In the genomic region with DNA sequence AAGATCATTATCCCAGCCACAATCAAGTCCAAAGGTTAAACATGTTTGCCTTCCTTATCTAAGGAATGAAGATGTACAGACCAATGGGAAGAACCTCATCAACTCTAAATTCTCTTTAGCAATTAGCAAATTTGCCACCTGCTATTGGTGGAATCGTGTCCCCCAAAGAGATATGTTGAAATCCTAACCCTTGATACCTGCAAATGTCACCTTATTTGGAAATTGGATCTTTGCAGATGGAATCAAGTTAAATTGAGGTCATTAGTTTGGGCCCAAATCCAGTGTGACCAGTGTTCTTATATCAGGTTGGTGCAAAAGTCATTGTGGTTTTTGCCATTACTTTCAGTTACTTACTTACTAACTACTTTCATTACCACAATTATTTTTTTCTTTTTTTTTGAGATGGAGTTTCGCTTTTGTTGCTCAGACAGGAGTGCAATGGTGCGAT, we compare ENCODE assay signal across 14 cellular contexts. TPM values are rescaled to one million over a fixed set of nuclear protein-coding genes. Genes with fewer than 3 reads are reported as not detected.
DNase-seq lines count a peak whose midpoint lies in the region; ATAC-seq and TF ChIP-seq lines count a peak whose summit lies in the region.
"Had no signal": no experiment of that assay in that cellular context is flagged by ENCODE, and none has a peak within 500 bp of the region (broad histone marks: within the 10 kb centered on the region; RNA-seq: fewer than 3 reads in every experiment).

No MANE protein-coding gene starts in this region.

- DNase-seq in left colon = no peak
- no peak for DNase-seq in NCI-H2029 (lab: John Stamatoyannopoulos, UW)
- DNase-seq in thyroid gland = no peak
- DNase-seq in A673 (ENCODE audit: low spot score) = no peak
- DNase-seq in stimulated activated naive CD4-positive, alpha-beta T cell treated with Interleukin-2 at 50 U/mL for 16 hours (lab: John Stamatoyannopoulos, UW) = no peak
- DNase-seq: amygdala; BE2C; NCI-H187 treated with DMSO at 0.1 percent for 48 hours; PC-3; stimulated activated CD4-positive, alpha-beta T cell treated with anti-CD3 and anti-CD28 coated beads, Interleukin-4, amount 100 ng/mL, for 24 hours had no signal

- H3K9me3 ChIP-seq in thyroid gland (no peaks in the 10 kb centered on the region), A673 (ENCODE audit: low read depth, low read length, poor library complexity, severe bottlenecking) (no peaks in the 10 kb centered on the region)
- H3K9me3 ChIP-seq: BE2C, prostate gland had no signal

- CTCF ChIA-PET in A673 (lab: Charles Lee) = no interaction called here

- POLR2A ChIA-PET in A673 (lab: Charles Lee; ENCODE audit: low non-redundant PET) = no interaction called here

- H3K4me1 ChIP-seq in thyroid gland (no peaks in the 10 kb centered on the region), A673 (ENCODE audit: insufficient read depth, low read length, poor library complexity, severe bottlenecking) (no peaks in the 10 kb centered on the region)
- H3K4me1 ChIP-seq: BE2C, prostate gland had no signal

- H3K27ac ChIP-seq in thyroid gland = no peak overlapping the region
- no peak overlapping the region for H3K27ac ChIP-seq in A673 (ENCODE audit: low read depth, low read length, poor library complexity, severe bottlenecking)
- H3K27ac ChIP-seq: prostate gland had no signal

- H3K4me3 ChIP-seq in thyroid gland (replicated peaks in 1 of 3) (no peak overlapping the region), A673 (ENCODE audit: low read depth, low read length, poor library complexity, severe bottlenecking) (no peak overlapping the region)
- H3K4me3 ChIP-seq: prostate gland had no signal

- TF ChIP-seq POLR2A in thyroid gland (IDR thresholded peaks at IDR 0.05) = no peak

- H3K36me3 ChIP-seq in thyroid gland (no peaks in the 10 kb centered on the region), A673 (ENCODE audit: insufficient read depth, low read length, poor library complexity, severe bottlenecking) (no peaks in the 10 kb centered on the region)
- H3K36me3 ChIP-seq: BE2C, prostate gland had no signal

- 89 to 96% methylated on average over 3 of the region's 3 CpGs for WGBS in thyroid gland, 2 donors

- H3K27me3 ChIP-seq in thyroid gland = no peaks in the 10 kb centered on the region
- H3K27me3 ChIP-seq in A673 (replicated peaks; ENCODE audit: insufficient read depth, low read depth, low read length, poor library complexity) = peaks cover 5% of the 10 kb centered on the region
- H3K27me3 ChIP-seq: BE2C had no signal

- BruUV-seq in A673 (replicated peaks; lab: Mats Ljungman, UMichigan) = no TSS peak

- ATAC-seq in GM18861 (IDR thresholded peaks at IDR 0.05; ENCODE audit: unreplicated experiment) (peak; percentile 85), HG02571 (IDR thresholded peaks at IDR 0.05; ENCODE audit: unreplicated experiment) (peak; percentile 67), HG03342 (IDR thresholded peaks at IDR 0.05; ENCODE audit: unreplicated experiment) (peak; percentile 78), left colon (peak; percentile 78)
- ATAC-seq: PC-3 had no signal

- intact Hi-C loops in left colon (cut with DNase I, micrococcal nuclease) = no loop called here
- intact Hi-C loops in thyroid gland (cut with DNase I) = no loop called here
- intact Hi-C loops in A673 (cut with micrococcal nuclease; ENCODE audit: unreplicated experiment) = no loop called here

- TF ChIP-seq CTCF in thyroid gland (IDR thresholded peaks at IDR 0.05) (no peak), A673 (conservative IDR thresholded peaks at IDR 0.05; ENCODE audit: low read depth, low read length) (no peak)

RNA-seq across cellular contexts. Expression of a gene that starts 31.3 kb away (rescaled TPM):
- total RNA-seq in left colon (under 1 TPM; 0.21 to 0.39 TPM), thyroid gland (1 to 10 TPM in 2 of 4 donors, under 1 TPM in 2; 0.54 to 1.6 (median 1.0) TPM), A673 (2021) (0.11 TPM in 2 replicates)
